Comparison of ENCODE assay signal across 14 cellular contexts in genomic region chr4:69218491-69218890, GRCh38. TPM values are rescaled to one million over a fixed set of nuclear protein-coding genes. Genes with fewer than 3 reads are reported as not detected.
"Had no signal": no experiment of that assay in that cellular context is flagged by ENCODE, and none has a peak within 500 bp of the region (broad histone marks: within the 10 kb centered on the region; RNA-seq: fewer than 3 reads in every experiment).

No MANE protein-coding gene starts in this region.

RNA-seq across cellular contexts. Expression of gene UGT2B11, which starts 3.9 kb away (rescaled TPM):
- total RNA-seq: activated B cell treated with CpG ODN at 0.5 μM for 24 hours; activated CD4-positive, alpha-beta memory T cell treated with anti-CD3 and anti-CD28 coated beads for 36 hours; activated CD4-positive, alpha-beta memory T cell treated with anti-CD3 and anti-CD28 coated beads, Interleukin-2, amount 10 ng/mL, durations not matched to agents 7 days and 5 days; activated CD4-positive, alpha-beta T cell treated with anti-CD3 and anti-CD28 coated beads for 36 hours; activated CD4-positive, alpha-beta T cell treated with anti-CD3 and anti-CD28 coated beads, Interleukin-2, amount 10 ng/mL, durations not matched to agents 24 days and 14 days; activated CD4-positive, alpha-beta T cell treated with anti-CD3 and anti-CD28 coated beads, Interleukin-2, amount 10 ng/mL, durations not matched to agents 7 days and 5 days; activated CD8-positive, alpha-beta memory T cell treated with anti-CD3 and anti-CD28 coated beads for 36 hours; activated CD8-positive, alpha-beta memory T cell treated with anti-CD3 and anti-CD28 coated beads, Interleukin-2, amount 10 ng/mL, durations not matched to agents 7 days and 5 days; activated CD8-positive, alpha-beta T cell treated with anti-CD3 and anti-CD28 coated beads for 36 hours; activated CD8-positive, alpha-beta T cell treated with anti-CD3 and anti-CD28 coated beads, Interleukin-2, amount 10 ng/mL, durations not matched to agents 7 days and 5 days; T-helper 1 cell treated with Interleukin-12 subunit alpha and Interleukin-12 subunit beta and Interleukin-4 antibody, amounts not matched to agents 30 ng/mL and 1 ng/mL, for 36 hours; T-helper 17 cell; T-helper 2 cell treated with Interferon-gamma antibody and Interleukin-4, amounts not matched to agents 100 ng/mL and 5 ng/mL, for 36 hours; WTC11 had no signal
